In genomic region chr3:123379041-123379830, GRCh38 we compare ENCODE assay signal across 17 cellular contexts.
DNase-seq lines count a peak whose midpoint lies in the region; ATAC-seq and TF ChIP-seq lines count a peak whose summit lies in the region.
"Had no signal": no experiment of that assay in that cellular context is flagged by ENCODE, and none has a peak within 500 bp of the region (broad histone marks: within the 10 kb centered on the region; RNA-seq: fewer than 3 reads in every experiment).

No MANE protein-coding gene starts in this region.

- H3K27me3 ChIP-seq in left ventricle myocardium inferior (ENCODE audit: low read depth), result no peaks in the 10 kb centered on the region
- no peaks in the 10 kb centered on the region for H3K27me3 ChIP-seq in gastroesophageal sphincter
- no peaks in the 10 kb centered on the region for H3K27me3 ChIP-seq in prostate gland (replicated peaks; ENCODE audit: insufficient read depth)
- no peaks in the 10 kb centered on the region for H3K27me3 ChIP-seq in tibial artery
- H3K27me3 ChIP-seq: BLaER1 treated with 17β-estradiol and CSF1 and Interleukin-3, amounts not matched to agents 10 nM and 100 nM had no signal

- H3K9me3 ChIP-seq in left ventricle myocardium inferior (replicated peaks) (no peaks in the 10 kb centered on the region), gastroesophageal sphincter (no peaks in the 10 kb centered on the region), prostate gland (no peaks in the 10 kb centered on the region), tibial artery (no peaks in the 10 kb centered on the region)
- H3K9me3 ChIP-seq: BLaER1 treated with 17β-estradiol and CSF1 and Interleukin-3, amounts not matched to agents 10 nM and 100 nM had no signal

- peak overlapping the region; percentile 89 for H3K27ac ChIP-seq in left ventricle myocardium inferior (replicated peaks)
- peak overlapping the region; percentile 92 to 99 (median 92) for H3K27ac ChIP-seq in gastroesophageal sphincter
- H3K27ac ChIP-seq in prostate gland, result peak overlapping the region; percentile 19 to 22
- peak overlapping the region; percentile 89 to 96 for H3K27ac ChIP-seq in tibial artery
- H3K27ac ChIP-seq: BLaER1 treated with 17β-estradiol and CSF1 and Interleukin-3, amounts not matched to agents 10 nM and 100 nM had no signal

- TF ChIP-seq CTCF in left ventricle myocardium inferior (IDR thresholded peaks at IDR 0.05; ENCODE audit: borderline replicate concordance) (no peak), gastroesophageal sphincter (IDR thresholded peaks at IDR 0.05) (no peak), prostate gland (IDR thresholded peaks at IDR 0.05) (no peak), tibial artery (IDR thresholded peaks at IDR 0.05) (no peak)

- TF ChIP-seq EP300 in gastroesophageal sphincter (IDR thresholded peaks at IDR 0.05), result no peak

- in situ Hi-C loops in ACHN (cut with HindIII; ENCODE audit: low pct_ligation_motif_present, low pct_unique_long_range_greater_than_20kb, low sequenced_read_pairs), result no loop called here

- no peak for ATAC-seq in Right ventricle myocardium inferior
- ATAC-seq in gastroesophageal sphincter, result peak; percentile 14
- ATAC-seq: K562, PC-3 had no signal

- H3K4me3 ChIP-seq in left ventricle myocardium inferior (no peak overlapping the region), gastroesophageal sphincter (no peak overlapping the region), prostate gland (no peak overlapping the region), tibial artery (no peak overlapping the region)
- H3K4me3 ChIP-seq: BLaER1 treated with 17β-estradiol and CSF1 and Interleukin-3, amounts not matched to agents 10 nM and 100 nM; K562 had no signal

- intact Hi-C loops in left ventricle myocardium inferior (cut with micrococcal nuclease), result no loop called here
- intact Hi-C loops in Right ventricle myocardium inferior (cut with DNase I), result loop anchor here (5.0 kb wide), 1 partner anchor 68 kb away; the partner anchor contains the start of gene ADCY5
- intact Hi-C loops in prostate gland (cut with DNase I), result no loop called here
- intact Hi-C loops in tibial artery (cut with DNase I; ENCODE audit: low total_unique reads), result no loop called here

- 60 to 64% methylated on average over 2 to 4 of the region's 11 CpGs for WGBS in gastroesophageal sphincter (ENCODE audit: low coverage in 1 of 2), 2 donors
- 87% methylated on average over 11 of the region's 11 CpGs for WGBS in prostate gland

- no peak for TF ChIP-seq POLR2A in gastroesophageal sphincter (IDR thresholded peaks at IDR 0.05)
- TF ChIP-seq POLR2A in prostate gland (IDR thresholded peaks at IDR 0.05), result no peak

- H3K4me1 ChIP-seq in left ventricle myocardium inferior (peaks cover 100% of the 10 kb centered on the region), gastroesophageal sphincter (peaks cover 13 to 100% (median 25%) of the 10 kb centered on the region in 3 donors), prostate gland (replicated peaks) (no peaks in the 10 kb centered on the region), tibial artery (peaks cover 0 to 100% (median 63%) of the 10 kb centered on the region in 4 donors)

- no peaks in the 10 kb centered on the region for H3K36me3 ChIP-seq in left ventricle myocardium inferior
- H3K36me3 ChIP-seq in gastroesophageal sphincter, result no peaks in the 10 kb centered on the region
- no peaks in the 10 kb centered on the region for H3K36me3 ChIP-seq in prostate gland
- no peaks in the 10 kb centered on the region for H3K36me3 ChIP-seq in tibial artery
- H3K36me3 ChIP-seq: BLaER1 treated with 17β-estradiol and CSF1 and Interleukin-3, amounts not matched to agents 10 nM and 100 nM had no signal

- DNase-seq in left ventricle myocardium inferior, result no peak
- DNase-seq in Right ventricle myocardium inferior (ENCODE audit: missing footprints), result no peak
- no peak for DNase-seq in prostate gland (ENCODE audit: low spot score)
- peak in 1 of 2 donors; percentile 72 for DNase-seq in tibial artery
- no peak for DNase-seq in NCI-H187 (lab: John Stamatoyannopoulos, UW)
- no peak for DNase-seq in ACHN
- no peak for DNase-seq in NCI-H2081 (lab: John Stamatoyannopoulos, UW)
- DNase-seq: DND-41, GOT3, MV-4-11, NCI-H1417 treated with DMSO at 0.1 percent for 48 hours, NCI-H2029 treated with DMSO at 0.1 percent for 48 hours, NCI-H774, PC-3 had no signal

Comparison
In these comparisons a context has a peak if more than half of its experiments do, and no peak if none do; other contexts are left out.
1. H3K27ac ChIP-seq: peak in every context shown above with its lines; median percentile 92 in gastroesophageal sphincter; 92 in tibial artery; 89 in left ventricle myocardium inferior; 20 in prostate gland.